8 cellular contexts compared by ENCODE assay signal in genomic region chr1:94039514-94039870, GRCh38.
DNase-seq lines count a peak whose midpoint lies in the region; ATAC-seq and TF ChIP-seq lines count a peak whose summit lies in the region.

No MANE protein-coding gene starts in this region.

- H3K9me3 ChIP-seq in esophagus muscularis mucosa (no peaks in the 10 kb centered on the region), testis (no peaks in the 10 kb centered on the region)
- no peaks in the 10 kb centered on the region for H3K9me3 ChIP-seq in naive thymus-derived CD4-positive, alpha-beta T cell (ENCODE audit: control insufficient read depth in 2 of 3, low read length in 3 of 3)

- TF ChIP-seq EP300 in esophagus muscularis mucosa (IDR thresholded peaks at IDR 0.05): no peak

- no peaks in the 10 kb centered on the region for H3K36me3 ChIP-seq in esophagus muscularis mucosa
- H3K36me3 ChIP-seq in naive thymus-derived CD4-positive, alpha-beta T cell (ENCODE audit: control insufficient read depth in 2 of 3, insufficient read depth in 3 of 3, low read length in 3 of 3): no peaks in the 10 kb centered on the region
- no peaks in the 10 kb centered on the region for H3K36me3 ChIP-seq in testis (ENCODE audit: low read depth, missing control alignments)

- peak; percentile 78 for DNase-seq in Ammon's horn (ENCODE audit: low spot score)
- DNase-seq in NCI-H526 treated with DMSO at 0.1 percent for 48 hours (lab: John Stamatoyannopoulos, UW): peak; percentile 31
- DNase-seq in activated CD8-positive, alpha-beta memory T cell treated with anti-CD3 and anti-CD28 coated beads, Interleukin-2, amount 50 U/mL, for 1 hour (ENCODE audit: extremely low read depth): peak; percentile 23
- no peak for DNase-seq in esophagus muscularis mucosa (ENCODE audit: extremely low spot score)
- DNase-seq in naive thymus-derived CD4-positive, alpha-beta T cell: peak in 7 of 9 donors; percentile 10 to 57 (median 29)
- DNase-seq in testis: peak; percentile 90

- peak overlapping the region in 1 of 9 donors; percentile 1 for H3K27ac Mint-ChIP-seq in naive thymus-derived CD4-positive, alpha-beta T cell

- peaks cover 20 to 49% (median 30%) of the 10 kb centered on the region in 5 donors for H3K27me3 Mint-ChIP-seq in naive thymus-derived CD4-positive, alpha-beta T cell

- POLR2A ChIA-PET in naive thymus-derived CD4-positive, alpha-beta T cell (lab: Charles Lee): no interaction called here

- intact Hi-C loops in esophagus muscularis mucosa (cut with DNase I) (no loop called here), testis (cut with DNase I; ENCODE audit: low total_unique reads) (no loop called here)
- intact Hi-C loops in naive thymus-derived CD4-positive, alpha-beta T cell (cut with micrococcal nuclease): loop anchor here in 1 of 2 donors (1.0 kb wide), 3 partner anchors 410 to 767 kb away; no protein-coding TSS in a partner anchor

- ATAC-seq in GM21723 (IDR thresholded peaks at IDR 0.05; ENCODE audit: unreplicated experiment) (peak; percentile 46), GM18502 (IDR thresholded peaks at IDR 0.05; ENCODE audit: poor library complexity, unreplicated experiment) (no peak)
- peak; percentile 37 for ATAC-seq in naive thymus-derived CD4-positive, alpha-beta T cell

- H3K4me3 ChIP-seq in esophagus muscularis mucosa: no peak overlapping the region
- H3K4me3 ChIP-seq in naive thymus-derived CD4-positive, alpha-beta T cell (ENCODE audit: low read length): no peak overlapping the region
- no peak overlapping the region for H3K4me3 ChIP-seq in testis

- no peak for TF ChIP-seq POLR2A in esophagus muscularis mucosa (IDR thresholded peaks at IDR 0.05; ENCODE audit: low read depth)
- TF ChIP-seq POLR2A in testis (IDR thresholded peaks at IDR 0.05): no peak

- CTCF ChIA-PET in naive thymus-derived CD4-positive, alpha-beta T cell (lab: Charles Lee): interaction anchor here (0.6 to 2.5 kb wide), 6 partner anchors 11 to 427 kb away, joined by 3 to 14 read pairs (median 4); no protein-coding TSS in a partner anchor

- no peaks in the 10 kb centered on the region for H3K36me3 Mint-ChIP-seq in naive thymus-derived CD4-positive, alpha-beta T cell

- H3K4me1 Mint-ChIP-seq in naive thymus-derived CD4-positive, alpha-beta T cell: peaks cover 0 to 14% (median 0%) of the 10 kb centered on the region in 7 donors

- H3K9me3 Mint-ChIP-seq in naive thymus-derived CD4-positive, alpha-beta T cell: no peaks in the 10 kb centered on the region

- WGBS in esophagus muscularis mucosa: 5% methylated on average over 4 of the region's 4 CpGs
- WGBS in testis, 2 donors: 11 to 17% methylated on average over 4 of the region's 4 CpGs

- H3K4me1 ChIP-seq in esophagus muscularis mucosa (peaks cover 18 to 39% (median 24%) of the 10 kb centered on the region in 4 donors), testis (peaks cover 6% of the 10 kb centered on the region)
- H3K4me1 ChIP-seq in naive thymus-derived CD4-positive, alpha-beta T cell (ENCODE audit: control insufficient read depth in 2 of 2, insufficient read depth in 2 of 2, low read length in 2 of 2): no peaks in the 10 kb centered on the region

- H3K27ac ChIP-seq in esophagus muscularis mucosa (replicated peaks in 1 of 4) (peak overlapping the region; percentile 3 to 52 (median 46)), testis (peak overlapping the region in 1 of 2 donors; percentile 71)
- H3K27ac ChIP-seq in naive thymus-derived CD4-positive, alpha-beta T cell (ENCODE audit: low read depth, low read length): no peak overlapping the region

- TF ChIP-seq CTCF in esophagus muscularis mucosa (IDR thresholded peaks at IDR 0.05) (peak; percentile 60 to 80 (median 69)), testis (IDR thresholded peaks at IDR 0.05) (peak; percentile 50 to 89 (median 70))

- no peak overlapping the region for H3K4me3 Mint-ChIP-seq in naive thymus-derived CD4-positive, alpha-beta T cell

- H3K27me3 ChIP-seq in esophagus muscularis mucosa (no peaks in the 10 kb centered on the region), testis (no peaks in the 10 kb centered on the region)
- H3K27me3 ChIP-seq in naive thymus-derived CD4-positive, alpha-beta T cell (ENCODE audit: control insufficient read depth in 2 of 2, insufficient read depth in 2 of 2, low read length in 2 of 2): no peaks in the 10 kb centered on the region
